Comparison of ENCODE assay signal across 8 cellular contexts in genomic region chr17:63826468-63827001, GRCh38. TPM values are rescaled to one million over a fixed set of nuclear protein-coding genes. Genes with fewer than 3 reads are reported as not detected.
A peak's percentile ranks its signal among the peaks of the same experiment; 100 is the strongest.
DNase-seq lines count a peak whose midpoint lies in the region; ATAC-seq and TF ChIP-seq lines count a peak whose summit lies in the region.

No MANE protein-coding gene starts in this region.

- BruUV-seq in MCF 10A (replicated peaks; lab: Mats Ljungman, UMichigan): TSS peak; percentile 46

- 0 to 1% methylated on average over 29 to 30 of the region's 31 CpGs for WGBS in thyroid gland, 2 donors

- H3K36me3 ChIP-seq in left lung: peaks cover 0 to 73% of the 10 kb centered on the region in 2 donors
- H3K36me3 ChIP-seq in thyroid gland: peaks cover 58% of the 10 kb centered on the region in 2 donors

- POLR2A ChIA-PET in MCF 10A (lab: Yijun Ruan, JAX): interaction anchor here (0.7 to 8.7 kb wide), 19 partner anchors 9 to 681 kb away, joined by 3 to 187 read pairs (median 4); partner anchors contain the start of genes CCDC47, CEP95, DDX42 and MAP3K3

- H3K4me1 ChIP-seq in left lung (peaks cover 20 to 43% of the 10 kb centered on the region in 2 donors), thyroid gland (peaks cover 9 to 21% of the 10 kb centered on the region in 2 donors)

- no peaks in the 10 kb centered on the region for H3K9me3 Mint-ChIP-seq in MCF 10A (ENCODE audit: unreplicated experiment)

- intact Hi-C loops in MCF 10A (cut with micrococcal nuclease): loop anchor here (2.0 kb wide), 1 partner anchor 52 kb away; the partner anchor contains the start of gene DDX42
- intact Hi-C loops in left lung (cut with DNase I): no loop called here
- intact Hi-C loops in thyroid gland (cut with DNase I): loop anchor here (10.0 kb wide), 1 partner anchor 212 kb away; no protein-coding TSS in a partner anchor

- H3K27me3 ChIP-seq in left lung (no peaks in the 10 kb centered on the region), thyroid gland (no peaks in the 10 kb centered on the region)

- no peak for TF ChIP-seq POLR2A in thyroid gland (IDR thresholded peaks at IDR 0.05)

- peak overlapping the region; percentile 100 for H3K27ac Mint-ChIP-seq in MCF 10A (ENCODE audit: low read depth, unreplicated experiment)

- peak; percentile 1 for ATAC-seq in left lung

- TF ChIP-seq CTCF in MCF 10A (IDR thresholded peaks at IDR 0.05; ENCODE audit: unreplicated experiment): no peak
- no peak for TF ChIP-seq CTCF in left lung (IDR thresholded peaks at IDR 0.05)
- no peak for TF ChIP-seq CTCF in thyroid gland (IDR thresholded peaks at IDR 0.05)
- TF ChIP-seq CTCF in GM20000 (IDR thresholded peaks at IDR 0.05; ENCODE audit: extremely low read depth, missing control alignments): no peak

- H3K4me3 ChIP-seq in left lung (peak overlapping the region; percentile 89 to 92), thyroid gland (replicated peaks in 1 of 3) (peak overlapping the region; percentile 28 to 48 (median 28))

- H3K9me3 ChIP-seq in left lung (no peaks in the 10 kb centered on the region), thyroid gland (no peaks in the 10 kb centered on the region)

- peak overlapping the region; percentile 100 for H3K4me3 Mint-ChIP-seq in MCF 10A (ENCODE audit: unreplicated experiment)

- peaks cover 27% of the 10 kb centered on the region for H3K4me1 Mint-ChIP-seq in MCF 10A (ENCODE audit: insufficient read depth, unreplicated experiment)

- CTCF ChIA-PET in MCF 10A (lab: Yijun Ruan, JAX): interaction anchor here (0.7 to 2.9 kb wide), 3 partner anchors 8 to 47 kb away, joined by 4 to 9 read pairs (median 4); no protein-coding TSS in a partner anchor

- peaks cover 82% of the 10 kb centered on the region for H3K36me3 Mint-ChIP-seq in MCF 10A (ENCODE audit: insufficient read depth, unreplicated experiment)

- no peaks in the 10 kb centered on the region for H3K27me3 Mint-ChIP-seq in MCF 10A (ENCODE audit: insufficient read depth, unreplicated experiment)

- DNase-seq in NCI-H748 (lab: John Stamatoyannopoulos, UW; ENCODE audit: unreplicated experiment): peak; percentile 52
- no peak for DNase-seq in NCI-H748 treated with DMSO at 0.1 percent for 48 hours (lab: John Stamatoyannopoulos, UW)
- peak; percentile 45 for DNase-seq in M059J (ENCODE audit: low read depth)
- no peak for DNase-seq in MCF 10A (ENCODE audit: unreplicated experiment)
- DNase-seq in left lung: no peak
- DNase-seq in thyroid gland: peak; percentile 17 to 20
- DNase-seq in GM20000 (ENCODE audit: low spot score): no peak
- no peak for DNase-seq in nucleus accumbens (lab: John Stamatoyannopoulos, UW)

- H3K27ac ChIP-seq in left lung (peak overlapping the region; percentile 93 to 95), thyroid gland (peak overlapping the region in 2 of 3 donors; percentile 90 to 93)

RNA-seq across cellular contexts. Expression of gene PSMC5, which starts 0.7 kb away (rescaled TPM):
- total RNA-seq in M059J (2014; rRNA removed; shearing (Covaris generic)): 38.3 and 47.6 TPM in 2 replicates
- total RNA-seq in MCF 10A (2022) (148 and 151 TPM in 2 replicates), left lung (100 to 1,000 TPM in 1 of 2 donors, 10 to 100 TPM in 1; 89.8 to 141 TPM), thyroid gland (10 to 100 TPM; 79.1 to 98.3 (median 86.4) TPM)

RNA-seq across cellular contexts. Expression of gene FTSJ3, which starts 0.9 kb away (rescaled TPM):
- total RNA-seq in M059J (2014; rRNA removed; shearing (Covaris generic)): 59.4 and 98.1 TPM in 2 replicates
- 36.7 and 49.5 TPM in 2 replicates for total RNA-seq in MCF 10A (2022)
- 10 to 100 TPM; 32.1 to 47.4 TPM for total RNA-seq in left lung
- 10 to 100 TPM; 37.8 to 64.7 (median 47.2) TPM for total RNA-seq in thyroid gland

RNA-seq across cellular contexts. Expression of gene SMARCD2, which starts 15.9 kb away (rescaled TPM):
- total RNA-seq in M059J (2014; rRNA removed; shearing (Covaris generic)): 64.5 and 81.1 TPM in 2 replicates
- total RNA-seq in MCF 10A (2022) (43.7 and 54.6 TPM in 2 replicates), left lung (10 to 100 TPM; 59.2 to 82.5 TPM), thyroid gland (100 to 1,000 TPM in 1 of 4 donors, 10 to 100 TPM in 3; 75.0 to 101 (median 90.4) TPM)

RNA-seq across cellular contexts. Expression of gene CSH2, which starts 46.9 kb away (rescaled TPM):
- not detected in 2 replicates for total RNA-seq in M059J (2014; rRNA removed; shearing (Covaris generic))
- total RNA-seq in MCF 10A (2022) (not detected in 2 replicates), left lung (not detected), thyroid gland (not detected)

RNA-seq across cellular contexts. Expression of gene DDX42, which starts 52.6 kb away (rescaled TPM):
- 27.7 and 35.2 TPM in 2 replicates for total RNA-seq in M059J (2014; rRNA removed; shearing (Covaris generic))
- total RNA-seq in MCF 10A (2022) (137 and 144 TPM in 2 replicates), left lung (10 to 100 TPM; 79.2 to 82.0 TPM), thyroid gland (100 to 1,000 TPM in 1 of 4 donors, 10 to 100 TPM in 3; 76.3 to 138 (median 89.1) TPM)

Comparison
In these comparisons a context has a peak if more than half of its experiments do, and no peak if none do; other contexts are left out.
1. DNase-seq: peak in NCI-H748 (single experiment), M059J (single experiment) and thyroid gland (2 of 2); none in NCI-H748 treated with DMSO at 0.1 percent for 48 hours (single experiment), MCF 10A (single experiment), left lung (0 of 2), GM20000 (single experiment) and nucleus accumbens (0 of 56).
2. intact Hi-C loops: an anchor here in MCF 10A (2.0 kb wide) and thyroid gland (10.0 kb wide); none called in left lung.